Comparison of ENCODE assay signal across 10 cellular contexts in the genomic region with DNA sequence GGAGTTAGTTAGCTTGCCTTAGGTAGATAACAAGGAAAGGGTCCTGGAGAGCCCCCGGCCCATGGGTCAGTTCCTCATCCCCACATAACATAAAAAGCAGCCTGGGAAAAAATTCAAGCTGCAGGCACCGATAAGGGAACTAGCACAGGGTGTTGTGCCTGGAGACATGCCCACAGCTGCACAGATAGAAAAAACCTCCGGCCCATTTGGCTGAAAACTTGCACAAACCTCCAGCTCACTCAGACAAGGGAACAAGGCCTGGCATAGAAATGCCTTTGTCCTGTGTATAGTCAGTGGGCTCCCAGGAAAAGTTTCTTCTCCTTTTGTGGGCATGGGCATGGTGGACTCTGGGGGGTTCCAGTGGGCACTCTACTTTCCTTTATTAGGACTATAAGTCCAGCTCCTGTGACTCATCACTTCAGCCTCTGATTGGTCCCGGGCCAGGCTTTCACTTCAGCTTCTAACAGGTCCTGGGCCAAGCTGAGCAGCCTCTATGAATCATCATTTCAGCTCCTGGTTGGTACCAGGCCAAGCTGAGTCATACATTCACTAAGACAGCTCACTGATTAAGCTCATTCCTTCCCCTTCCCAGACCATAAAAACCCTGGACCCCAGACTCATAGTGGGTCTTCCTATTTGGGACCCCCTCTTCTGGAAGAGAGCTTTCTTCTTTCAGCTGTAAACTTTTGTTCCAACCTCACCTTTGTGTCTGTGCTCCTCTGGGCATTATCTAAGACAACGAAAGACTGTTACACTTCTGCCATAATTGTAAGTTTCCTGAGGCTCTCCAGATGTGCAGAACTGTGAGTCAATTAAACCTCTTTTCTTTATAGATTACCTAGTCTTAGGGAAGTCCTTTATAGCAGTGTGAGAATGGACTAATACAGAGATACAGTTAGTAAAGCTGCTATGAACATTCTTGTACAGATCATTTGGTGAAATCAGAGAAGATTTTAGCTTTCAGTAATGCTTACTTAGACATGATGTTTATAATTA.
DNase-seq lines count a peak whose midpoint lies in the region; ATAC-seq and TF ChIP-seq lines count a peak whose summit lies in the region.
"Had no signal": no experiment of that assay in that cellular context is flagged by ENCODE, and none has a peak within 500 bp of the region (broad histone marks: within the 10 kb centered on the region; RNA-seq: fewer than 3 reads in every experiment).

No MANE protein-coding gene starts in this region.

- no peak overlapping the region for H3K4me3 ChIP-seq in adrenal gland
- no peak overlapping the region for H3K4me3 ChIP-seq in hepatocyte
- no peak overlapping the region for H3K4me3 ChIP-seq in stomach smooth muscle (ENCODE audit: low read length in 2 of 2)

- TF ChIP-seq CTCF in adrenal gland (IDR thresholded peaks at IDR 0.05) (no peak), hepatocyte (IDR thresholded peaks at IDR 0.05; ENCODE audit: poor library complexity) (no peak)

- 31 to 47% (median 41%) methylated on average over 4 to 5 of the region's 5 CpGs for WGBS in adrenal gland, 4 donors
- WGBS in hepatocyte (ENCODE audit: low lambda C conversion rate, missing lambda C conversion rate): 73% methylated on average over 5 of the region's 5 CpGs

- no peaks in the 10 kb centered on the region for H3K27me3 ChIP-seq in adrenal gland
- H3K27me3 ChIP-seq in hepatocyte: no peaks in the 10 kb centered on the region
- no peaks in the 10 kb centered on the region for H3K27me3 ChIP-seq in stomach smooth muscle (ENCODE audit: control insufficient read depth in 1 of 2, insufficient read depth in 2 of 2, low read length in 2 of 2)

- H3K4me1 ChIP-seq in adrenal gland (replicated peaks in 1 of 2): no peaks in the 10 kb centered on the region
- no peaks in the 10 kb centered on the region for H3K4me1 ChIP-seq in hepatocyte (ENCODE audit: insufficient read depth)
- H3K4me1 ChIP-seq in stomach smooth muscle (ENCODE audit: control insufficient read depth, insufficient read depth, low read length): peaks cover 4% of the 10 kb centered on the region

- H3K9ac ChIP-seq in stomach smooth muscle (ENCODE audit: low read length in 2 of 2): peak overlapping the region in 1 of 2 donors; percentile 50

- no peaks in the 10 kb centered on the region for H3K9me2 ChIP-seq in hepatocyte (replicated peaks; ENCODE audit: insufficient read depth)

- ATAC-seq in HG02852 (IDR thresholded peaks at IDR 0.05; ENCODE audit: unreplicated experiment): no peak
- no peak for ATAC-seq in GM19467 (IDR thresholded peaks at IDR 0.05; ENCODE audit: unreplicated experiment)
- ATAC-seq in GM19463 (IDR thresholded peaks at IDR 0.05; ENCODE audit: unreplicated experiment): no peak

- no peaks in the 10 kb centered on the region for H4K20me1 ChIP-seq in hepatocyte (ENCODE audit: insufficient read depth, poor library complexity, severe bottlenecking)

- H3K27ac ChIP-seq in adrenal gland (peak overlapping the region in 2 of 5 donors; percentile 35 to 47), hepatocyte (no peak overlapping the region), stomach smooth muscle (ENCODE audit: low read length) (peak overlapping the region; percentile 83)

- peak; percentile 81 for DNase-seq in HPDE6-E6E7 (ENCODE audit: extremely low spot score)
- DNase-seq in adrenal gland: peak; percentile 90 to 98 (median 97)
- peak; percentile 80 for DNase-seq in hepatocyte (ENCODE audit: low spot score)
- no peak for DNase-seq in NCI-H1930 (lab: John Stamatoyannopoulos, UW)
- DNase-seq: activated T-cell treated with anti-CD3 and anti-CD28 coated beads, Interleukin-2, amount 50 U/mL, for 48 hours; NCI-H187 had no signal

- no peak for TF ChIP-seq POLR2A in adrenal gland (IDR thresholded peaks at IDR 0.05)

- no peaks in the 10 kb centered on the region for H3K79me2 ChIP-seq in hepatocyte

- no peaks in the 10 kb centered on the region for H3K9me3 ChIP-seq in adrenal gland (replicated peaks in 1 of 3)
- H3K9me3 ChIP-seq in hepatocyte (ENCODE audit: low read depth): no peaks in the 10 kb centered on the region
- no peaks in the 10 kb centered on the region for H3K9me3 ChIP-seq in stomach smooth muscle (ENCODE audit: control insufficient read depth in 2 of 2, low read length in 2 of 2)

- intact Hi-C loops in adrenal gland (cut with DNase I): no loop called here

- peak overlapping the region; percentile 34 for H3K4me2 ChIP-seq in hepatocyte

- H2AFZ ChIP-seq in hepatocyte: no peak overlapping the region

- H3K36me3 ChIP-seq in adrenal gland (replicated peaks in 1 of 2) (no peaks in the 10 kb centered on the region), hepatocyte (replicated peaks; ENCODE audit: insufficient read depth, low read depth) (no peaks in the 10 kb centered on the region), stomach smooth muscle (ENCODE audit: control insufficient read depth in 2 of 2, insufficient read depth in 2 of 2, low read length in 2 of 2) (no peaks in the 10 kb centered on the region)

Comparison
In these comparisons a context has a peak if more than half of its experiments do, and no peak if none do; other contexts are left out.
1. DNase-seq: peak in HPDE6-E6E7 (single experiment), adrenal gland (7 of 7) and hepatocyte (single experiment); none in NCI-H1930 (0 of 2).